ENCODE assay signal across 2 cellular contexts in genomic region chr18:36157441-36157840, GRCh38.
TF ChIP-seq lines count a peak whose summit lies in the region.

No MANE protein-coding gene starts in this region.

TF ChIP-seq in liver, 16 proteins besides CTCF, POLR2A, EP300 and RAD21:
- TF ChIP-seq ZBTB33 (IDR thresholded peaks at IDR 0.05) (no peak), NR2F2 (IDR thresholded peaks at IDR 0.05) (no peak), REST (IDR thresholded peaks at IDR 0.05) (no peak), SP1 (IDR thresholded peaks at IDR 0.05) (no peak), JUND (IDR thresholded peaks at IDR 0.05) (no peak), FOXA2 (IDR thresholded peaks at IDR 0.05) (no peak)

TF ChIP-seq in HepG2, 621 proteins besides CTCF, POLR2A, EP300 and RAD21:
- TF ChIP-seq DR1 (CRISPR knock-in tag; IDR thresholded peaks at IDR 0.05) (no peak), SOX13 (IDR thresholded peaks at IDR 0.05) (no peak), SOX13 (CRISPR knock-in tag; conservative IDR thresholded peaks at IDR 0.05 in 1 of 2, IDR thresholded peaks at IDR 0.05 in 1 of 2) (no peak), HNF4G (IDR thresholded peaks at IDR 0.05; ENCODE audit: borderline replicate concordance, low read depth, low read length) (no peak), HNF4G (CRISPR knock-in tag; IDR thresholded peaks at IDR 0.05; ENCODE audit: borderline replicate concordance, low read depth) (no peak), GATA4 (IDR thresholded peaks at IDR 0.05; ENCODE audit: borderline replicate concordance, low read depth) (no peak), ZNF550 (CRISPR knock-in tag; IDR thresholded peaks at IDR 0.05; ENCODE audit: borderline replicate concordance) (no peak), ZNF260 (CRISPR knock-in tag; IDR thresholded peaks at IDR 0.05; ENCODE audit: borderline replicate concordance, low read depth) (no peak), ZZZ3 (CRISPR knock-in tag; IDR thresholded peaks at IDR 0.05; ENCODE audit: borderline replicate concordance) (no peak), ZNF687 (CRISPR knock-in tag; IDR thresholded peaks at IDR 0.05) (no peak), MNT (IDR thresholded peaks at IDR 0.05) (no peak), ARNT (IDR thresholded peaks at IDR 0.05) (no peak), MLLT10 (CRISPR knock-in tag; IDR thresholded peaks at IDR 0.05) (no peak), SP5 (CRISPR knock-in tag; IDR thresholded peaks at IDR 0.05; ENCODE audit: borderline replicate concordance, low read depth) (no peak), ZNF333 (CRISPR knock-in tag; IDR thresholded peaks at IDR 0.05; ENCODE audit: borderline replicate concordance) (no peak), KDM5B (CRISPR knock-in tag; IDR thresholded peaks at IDR 0.05; ENCODE audit: borderline replicate concordance) (no peak), SYNCRIP (IDR thresholded peaks at IDR 0.05; ENCODE audit: insufficient read depth, low read depth, low read length) (no peak), ZNF572 (CRISPR knock-in tag; IDR thresholded peaks at IDR 0.05) (no peak)
TF ChIP-seq in HepG2: peak in this region for 0.
